Comparison of ENCODE assay signal across 8 cellular contexts in the genomic region with DNA sequence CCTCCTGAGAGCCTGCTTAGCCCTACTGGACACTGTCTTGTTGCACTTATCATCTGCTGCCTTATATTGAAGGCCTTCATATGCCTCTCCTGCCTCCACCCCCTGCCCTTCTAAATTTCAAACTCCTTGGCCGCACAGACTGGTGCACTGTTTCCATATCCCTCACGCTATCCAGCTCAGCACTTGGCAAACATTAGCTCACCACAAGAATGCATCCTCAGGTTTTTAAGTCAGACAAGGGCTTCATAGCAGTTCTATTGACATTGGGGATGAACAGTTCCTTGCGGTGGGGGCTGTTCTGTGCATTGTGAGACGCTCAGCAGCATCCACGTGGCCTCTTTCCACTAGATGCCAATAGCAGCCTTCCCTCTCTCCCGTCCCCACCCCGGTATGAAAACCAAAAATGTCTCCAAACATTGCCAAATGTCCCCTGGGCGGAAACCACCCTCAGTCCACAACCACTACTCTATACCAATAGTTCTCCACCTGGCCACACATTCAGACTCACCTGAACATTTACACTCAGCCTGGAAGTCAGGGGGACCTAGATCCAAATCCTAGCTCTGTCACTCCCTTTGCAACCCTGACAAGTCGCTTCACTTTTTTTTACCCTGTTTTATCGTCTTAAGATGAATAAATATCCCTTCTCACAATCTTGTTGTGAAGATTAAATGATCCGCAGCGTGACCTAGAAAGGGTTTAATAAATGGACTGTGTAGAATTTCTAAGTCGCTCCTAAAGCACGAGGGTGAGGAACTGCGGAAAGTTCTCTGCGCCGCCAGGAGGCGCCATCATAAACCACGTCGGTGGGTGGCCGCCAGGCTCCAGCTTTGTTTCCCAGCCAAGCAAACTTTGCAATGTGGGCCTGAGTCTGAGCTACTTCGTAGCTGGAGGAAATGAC. TPM values are rescaled to one million over a fixed set of nuclear protein-coding genes. Genes with fewer than 3 reads are reported as not detected.
DNase-seq lines count a peak whose midpoint lies in the region; ATAC-seq and TF ChIP-seq lines count a peak whose summit lies in the region.

No MANE protein-coding gene starts in this region.

- peaks cover 0 to 2% (median 0%) of the 10 kb centered on the region in 7 donors for H3K9me3 Mint-ChIP-seq in CD4-positive, CD25-positive, alpha-beta regulatory T cell

- H3K27me3 ChIP-seq in CD4-positive, CD25-positive, alpha-beta regulatory T cell (ENCODE audit: control insufficient read depth, insufficient read depth, low read length): peaks cover 5% of the 10 kb centered on the region

- H3K9me3 ChIP-seq in CD4-positive, CD25-positive, alpha-beta regulatory T cell (ENCODE audit: control insufficient read depth in 2 of 2, low read length in 2 of 2): no peaks in the 10 kb centered on the region

- H3K36me3 Mint-ChIP-seq in CD4-positive, CD25-positive, alpha-beta regulatory T cell: no peaks in the 10 kb centered on the region

- no peak for ATAC-seq in CD4-positive, CD25-positive, alpha-beta regulatory T cell (ENCODE audit: low read depth in 2 of 2)
- no peak for ATAC-seq in GM21717 (IDR thresholded peaks at IDR 0.05; ENCODE audit: unreplicated experiment)

- no peak overlapping the region for H3K4me3 Mint-ChIP-seq in CD4-positive, CD25-positive, alpha-beta regulatory T cell

- TF ChIP-seq CTCF in HFF-Myc (IDR thresholded peaks at IDR 0.05; ENCODE audit: low read depth, low read length, missing control alignments) (peak; percentile 87), astrocyte of the cerebellum (IDR thresholded peaks at IDR 0.05; ENCODE audit: low read depth, low read length, missing control alignments) (peak; percentile 55)

- in situ Hi-C loops in astrocyte of the cerebellum (cut with HindIII; ENCODE audit: low sequenced_read_pairs): no loop called here

- DNase-seq in CD4-positive, CD25-positive, alpha-beta regulatory T cell: peak; percentile 20 to 64 (median 38)
- no peak for DNase-seq in HFF-Myc (ENCODE audit: extremely low read depth, low read depth)
- peak; percentile 48 for DNase-seq in SW480 (ENCODE audit: low spot score)
- no peak for DNase-seq in astrocyte of the cerebellum (ENCODE audit: low read depth)
- DNase-seq in inferior parietal cortex (ENCODE audit: extremely low spot score): peak; percentile 7
- peak; percentile 23 to 67 (median 27) for DNase-seq in stimulated activated CD4-positive, alpha-beta T cell treated with anti-CD3 and anti-CD28 coated beads, TNF-alpha, amount 100 ng/mL, for 48 hours (ENCODE audit: low read depth in 3 of 3)
- DNase-seq in GOT3 (lab: John Stamatoyannopoulos, UW): no peak

- peaks cover 34% of the 10 kb centered on the region for H3K27me3 Mint-ChIP-seq in CD4-positive, CD25-positive, alpha-beta regulatory T cell

- no peaks in the 10 kb centered on the region for H3K4me1 ChIP-seq in CD4-positive, CD25-positive, alpha-beta regulatory T cell (ENCODE audit: control insufficient read depth, insufficient read depth, low read length, poor library complexity, severe bottlenecking)

- H3K4me1 Mint-ChIP-seq in CD4-positive, CD25-positive, alpha-beta regulatory T cell: peaks cover 0 to 8% (median 2%) of the 10 kb centered on the region in 4 donors

- H3K27ac ChIP-seq in CD4-positive, CD25-positive, alpha-beta regulatory T cell (ENCODE audit: insufficient read depth, low read length, poor library complexity, severe bottlenecking): no peak overlapping the region

- H3K4me3 ChIP-seq in CD4-positive, CD25-positive, alpha-beta regulatory T cell (ENCODE audit: low read depth, low read length): no peak overlapping the region
- H3K4me3 ChIP-seq in HFF-Myc (replicated peaks; ENCODE audit: low read depth, low read length): no peak overlapping the region
- H3K4me3 ChIP-seq in astrocyte of the cerebellum (ENCODE audit: low read depth, low read length): no peak overlapping the region

- H3K36me3 ChIP-seq in CD4-positive, CD25-positive, alpha-beta regulatory T cell (ENCODE audit: control insufficient read depth, insufficient read depth, low read length): no peaks in the 10 kb centered on the region

- H3K27ac Mint-ChIP-seq in CD4-positive, CD25-positive, alpha-beta regulatory T cell: no peak overlapping the region

RNA-seq across cellular contexts. Expression of a gene that starts 3.6 kb away (rescaled TPM):
- total RNA-seq in CD4-positive, CD25-positive, alpha-beta regulatory T cell: not detected
- not detected for polyA plus RNA-seq in CD4-positive, CD25-positive, alpha-beta regulatory T cell

RNA-seq across cellular contexts. Expression of a gene that starts 37.4 kb away (rescaled TPM):
- total RNA-seq in CD4-positive, CD25-positive, alpha-beta regulatory T cell: not detected
- not detected for polyA plus RNA-seq in CD4-positive, CD25-positive, alpha-beta regulatory T cell

RNA-seq across cellular contexts. Expression of a gene that starts 51.7 kb away (rescaled TPM):
- not detected for total RNA-seq in CD4-positive, CD25-positive, alpha-beta regulatory T cell
- polyA plus RNA-seq in CD4-positive, CD25-positive, alpha-beta regulatory T cell: not detected

RNA-seq across cellular contexts. Expression of a gene that starts 52.1 kb away (rescaled TPM):
- total RNA-seq in CD4-positive, CD25-positive, alpha-beta regulatory T cell: not detected
- not detected for polyA plus RNA-seq in CD4-positive, CD25-positive, alpha-beta regulatory T cell

Comparison
In these comparisons a context has a peak if more than half of its experiments do, and no peak if none do; other contexts are left out.
1. DNase-seq: peak in CD4-positive, CD25-positive, alpha-beta regulatory T cell (3 of 3), SW480 (single experiment), inferior parietal cortex (single experiment) and stimulated activated CD4-positive, alpha-beta T cell treated with anti-CD3 and anti-CD28 coated beads, TNF-alpha, amount 100 ng/mL, for 48 hours (3 of 3); none in HFF-Myc (single experiment), astrocyte of the cerebellum (single experiment) and GOT3 (single experiment).